In genomic region chr7:25028370-25028971, GRCh38 we compare ENCODE assay signal across 7 cellular contexts. TPM values are rescaled to one million over a fixed set of nuclear protein-coding genes. Genes with fewer than 3 reads are reported as not detected.
A peak's percentile ranks its signal among the peaks of the same experiment; 100 is the strongest.
DNase-seq lines count a peak whose midpoint lies in the region; ATAC-seq lines count a peak whose summit lies in the region.

No MANE protein-coding gene starts in this region.

- ATAC-seq in central memory CD8-positive, alpha-beta T cell (replicated peaks; ENCODE audit: extremely low read depth, poor library complexity, severe bottlenecking): peak; percentile 80
- ATAC-seq in GM18498 (IDR thresholded peaks at IDR 0.05; ENCODE audit: unreplicated experiment) (no peak), GM19328 (IDR thresholded peaks at IDR 0.05; ENCODE audit: unreplicated experiment) (no peak)

- peaks cover 5% of the 10 kb centered on the region for H3K9me3 Mint-ChIP-seq in central memory CD8-positive, alpha-beta T cell

- no peaks in the 10 kb centered on the region for H3K9me3 ChIP-seq in SJSA1 (replicated peaks)
- H3K9me3 ChIP-seq in skeletal muscle satellite cell (replicated peaks; ENCODE audit: low read length): no peaks in the 10 kb centered on the region

- no peaks in the 10 kb centered on the region for H3K27me3 Mint-ChIP-seq in central memory CD8-positive, alpha-beta T cell

- H3K4me3 ChIP-seq in SJSA1: no peak overlapping the region
- H3K4me3 ChIP-seq in skeletal muscle satellite cell (ENCODE audit: low read length): no peak overlapping the region

- peak overlapping the region; percentile 91 for H3K27ac ChIP-seq in SJSA1

- H3K27me3 ChIP-seq in SJSA1 (replicated peaks) (no peaks in the 10 kb centered on the region), skeletal muscle satellite cell (ENCODE audit: control insufficient read depth, insufficient read depth, low read length) (no peaks in the 10 kb centered on the region)

- peak overlapping the region; percentile 89 for H3K27ac Mint-ChIP-seq in central memory CD8-positive, alpha-beta T cell (ENCODE audit: low read depth)

- H3K4me1 ChIP-seq in SJSA1 (replicated peaks) (peaks cover 63% of the 10 kb centered on the region), skeletal muscle satellite cell (ENCODE audit: control insufficient read depth, insufficient read depth, low read length) (peaks cover 33% of the 10 kb centered on the region)

- H3K9ac ChIP-seq in skeletal muscle satellite cell (ENCODE audit: low read depth, low read length): peak overlapping the region; percentile 9

- H3K4me2 ChIP-seq in skeletal muscle satellite cell (ENCODE audit: low read length): peak overlapping the region; percentile 13

- H3K36me3 ChIP-seq in SJSA1 (no peaks in the 10 kb centered on the region), skeletal muscle satellite cell (ENCODE audit: insufficient read depth, low read length) (no peaks in the 10 kb centered on the region)

- DNase-seq in HK-2 (ENCODE audit: unreplicated experiment) (peak; percentile 35), SJSA1 (ENCODE audit: low read depth in 1 of 2, low spot score in 2 of 2) (peak; percentile 70 to 78), NOMO-1 (lab: John Stamatoyannopoulos, UW; ENCODE audit: unreplicated experiment in 2 of 2) (no peak)
- DNase-seq in central memory CD8-positive, alpha-beta T cell (ENCODE audit: low spot score in 2 of 2): no peak

- H3K4me3 Mint-ChIP-seq in central memory CD8-positive, alpha-beta T cell: peak overlapping the region; percentile 61

- H3K36me3 Mint-ChIP-seq in central memory CD8-positive, alpha-beta T cell (ENCODE audit: insufficient read depth): peaks cover 4% of the 10 kb centered on the region

- peaks cover 60% of the 10 kb centered on the region for H3K4me1 Mint-ChIP-seq in central memory CD8-positive, alpha-beta T cell

RNA-seq across cellular contexts. Expression of gene OSBPL3, which starts 48.5 kb away (rescaled TPM):
- 11.3 and 13.6 TPM in 2 replicates for total RNA-seq in SJSA1 (2014; rRNA removed; shearing (Covaris generic))
- 7.2 and 10.4 TPM in 2 replicates for total RNA-seq in skeletal muscle satellite cell (2012; rRNA removed)

Comparison
In these comparisons a context has a peak if more than half of its experiments do, and no peak if none do; other contexts are left out.
1. DNase-seq: peak in HK-2 (single experiment) and SJSA1 (2 of 2); none in central memory CD8-positive, alpha-beta T cell (0 of 2) and NOMO-1 (0 of 2).